ENCODE assay signal across 1 cellular context in the genomic region with DNA sequence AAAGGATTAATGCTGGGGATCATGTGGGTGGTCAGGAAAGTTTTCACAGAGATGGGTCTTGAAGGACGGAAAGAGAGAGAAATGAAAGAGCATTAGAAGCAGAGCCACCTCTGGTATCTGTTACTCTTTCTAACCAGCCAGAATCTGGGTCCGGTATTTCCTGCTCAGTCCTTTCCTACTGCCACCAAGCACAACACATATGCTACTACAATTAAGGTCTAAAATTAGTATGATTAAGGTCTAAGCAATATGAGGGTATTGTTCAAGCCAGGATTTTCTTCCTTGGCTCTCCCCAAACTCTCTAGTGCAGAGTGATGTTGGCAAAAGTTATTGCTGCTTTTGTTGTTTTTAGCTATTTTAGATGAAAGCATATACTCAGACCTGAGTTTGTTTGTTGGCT.
A peak's percentile ranks its signal among the peaks of the same experiment; 100 is the strongest.
TF ChIP-seq lines count a peak whose summit lies in the region.

No MANE protein-coding gene starts in this region.

TF ChIP-seq in K562, 482 proteins besides CTCF, POLR2A, EP300 and RAD21:
- TF ChIP-seq ZNF175 (CRISPR knock-in tag; IDR thresholded peaks at IDR 0.05; ENCODE audit: low read depth) (peak; percentile 53; the same call in 1 of the 2 replicates), GABPB1 (CRISPR knock-in tag; IDR thresholded peaks at IDR 0.05) (no peak), HMBOX1 (IDR thresholded peaks at IDR 0.05) (0 out of 2 replicates have a peak, but pooled peaks have one; percentile 10)
